Comparison of ENCODE assay signal across 16 cellular contexts in genomic region chr21:41583274-41583790, GRCh38.
DNase-seq lines count a peak whose midpoint lies in the region; ATAC-seq, FAIRE-seq and TF ChIP-seq lines count a peak whose summit lies in the region.
"Had no signal": no experiment of that assay in that cellular context is flagged by ENCODE, and none has a peak within 500 bp of the region (broad histone marks: within the 10 kb centered on the region; RNA-seq: fewer than 3 reads in every experiment).

No MANE protein-coding gene starts in this region.

- 0 out of 6 replicates have a peak overlapping the region, but pooled peaks of 1 of the 2 experiments have one; percentile 35 for H3K27ac ChIP-seq in A549
- H3K27ac ChIP-seq in colonic mucosa: peak overlapping the region; percentile 9
- H3K27ac ChIP-seq: cardiac muscle cell had no signal

- DNase-seq in A549 (ENCODE audit: low read depth in 1 of 2, low spot score in 1 of 2) (peak; percentile 10 to 14), HuH-7.5 (ENCODE audit: low spot score) (peak; percentile 35), colonic mucosa (no peak), mesenteric fat pad (ENCODE audit: low spot score) (peak; percentile 80), AG08395 (ENCODE audit: low spot score) (no peak), hypothalamus (lab: John Stamatoyannopoulos, UW) (no peak), NCI-H1694 treated with DMSO at 0.1 percent for 48 hours (lab: John Stamatoyannopoulos, UW) (no peak)
- DNase-seq: activated CD4-positive, alpha-beta T cell treated with anti-CD3 and anti-CD28 coated beads for 4 hours; GOT3; NCI-H1436; stimulated activated CD4-positive, alpha-beta T cell treated with anti-CD3 and anti-CD28 coated beads, Interleukin-12 subunit alpha, Interleukin-12 subunit beta, amount 100 ng/mL, for 4 hours; SW 1271 had no signal

- ATAC-seq in A549 (peak; percentile 71 to 73; a peak in 4 of 6 replicates), GM18909 (IDR thresholded peaks at IDR 0.05; ENCODE audit: poor library complexity, unreplicated experiment) (no peak)

- no peaks in the 10 kb centered on the region for H3K36me3 ChIP-seq in colonic mucosa
- H3K36me3 ChIP-seq: cardiac muscle cell had no signal

- no peak for FAIRE-seq in A549 (lab: Jason Lieb, UNC)
- FAIRE-seq: GM19239, urothelium cell line had no signal

- no peak for TF ChIP-seq RAD21 in A549 (conservative IDR thresholded peaks at IDR 0.05 in 1 of 2, IDR thresholded peaks at IDR 0.05 in 1 of 2)

- no peak for TF ChIP-seq EP300 in A549 (IDR thresholded peaks at IDR 0.05)

- H3K27me3 ChIP-seq in colonic mucosa: no peaks in the 10 kb centered on the region
- H3K27me3 ChIP-seq: cardiac muscle cell had no signal

- H3K4me1 ChIP-seq in A549 (peaks cover 6% of the 10 kb centered on the region; the same call in 2 of the 3 replicates), colonic mucosa (no peaks in the 10 kb centered on the region)

- intact Hi-C loops in colonic mucosa (cut with DNase I): no loop called here

- H3K9me3 ChIP-seq in A549 (peaks cover 2% of the 10 kb centered on the region; the same call in 1 of the 3 replicates), colonic mucosa (no peaks in the 10 kb centered on the region)

- peak overlapping the region in 1 of 2 donors; percentile 7 for H3K9ac ChIP-seq in colonic mucosa (ENCODE audit: low read depth in 2 of 2, low read length in 2 of 2)

- no peak for TF ChIP-seq CTCF in A549 (IDR thresholded peaks at IDR 0.05)
- no peak for TF ChIP-seq CTCF in colonic mucosa (IDR thresholded peaks at IDR 0.05)

- H3K4me2 ChIP-seq in A549: peak overlapping the region; percentile 16; the same call in 2 of the 3 replicates

- POLR2A ChIA-PET in A549 (lab: Yijun Ruan, JAX): no interaction called here

- H3K4me3 ChIP-seq in A549 (no peak overlapping the region), colonic mucosa (no peak overlapping the region)
- H3K4me3 ChIP-seq: cardiac muscle cell had no signal

- no peak for TF ChIP-seq POLR2A in A549 (IDR thresholded peaks at IDR 0.05; ENCODE audit: low read length)

- WGBS in A549 (ENCODE audit: missing lambda C conversion rate): 11% methylated on average over 5 of the region's 10 CpGs

- CTCF ChIA-PET in A549 (lab: Yijun Ruan, JAX): no interaction called here

TF ChIP-seq in A549, 52 proteins besides CTCF, POLR2A, EP300 and RAD21:
- no peak for TF ChIP-seq ZSCAN20 (CRISPR knock-in tag; IDR thresholded peaks at IDR 0.05)
- no peak for TF ChIP-seq PHF8 (IDR thresholded peaks at IDR 0.05; ENCODE audit: borderline replicate concordance, low read depth)
- no peak for TF ChIP-seq FOSB (CRISPR knock-in tag; IDR thresholded peaks at IDR 0.05)
- TF ChIP-seq HOXB5 (CRISPR knock-in tag; IDR thresholded peaks at IDR 0.05): no peak
- TF ChIP-seq MAFK (IDR thresholded peaks at IDR 0.05; ENCODE audit: partially characterized antibody): no peak

Comparison
In these comparisons a context has a peak if more than half of its experiments do, and no peak if none do; other contexts are left out.
1. DNase-seq: peak in A549 (2 of 2), HuH-7.5 (single experiment) and mesenteric fat pad (single experiment); none in colonic mucosa (single experiment), AG08395 (single experiment), hypothalamus (0 of 51) and NCI-H1694 treated with DMSO at 0.1 percent for 48 hours (single experiment).